8 cellular contexts compared by ENCODE assay signal in genomic region chr12:57782608-57783465, GRCh38. TPM values are rescaled to one million over a fixed set of nuclear protein-coding genes. Genes with fewer than 3 reads are reported as not detected.
A peak's percentile ranks its signal among the peaks of the same experiment; 100 is the strongest.
DNase-seq lines count a peak whose midpoint lies in the region; ATAC-seq and TF ChIP-seq lines count a peak whose summit lies in the region.

Gene TSFM, plus strand, starts transcription at chr12:57782787. Its CDS starts 15 bp downstream, at chr12:57782802.

- peak; percentile 91 for TF ChIP-seq CTCF in GM12874 (IDR thresholded peaks at IDR 0.05; ENCODE audit: insufficient read depth, low read depth, low read length)
- peak; percentile 86 to 98 (median 92) for TF ChIP-seq CTCF in heart left ventricle (IDR thresholded peaks at IDR 0.05)
- peak; percentile 92 for TF ChIP-seq CTCF in upper lobe of right lung (IDR thresholded peaks at IDR 0.05)

- DNase-seq in NCI-H1417 (lab: John Stamatoyannopoulos, UW), result peak; percentile 96 to 98 (median 98)
- DNase-seq in SW 1271 (lab: John Stamatoyannopoulos, UW), result peak; percentile 80 to 90
- peak; percentile 99 for DNase-seq in adipocyte (ENCODE audit: low read depth)
- peak; percentile 97 to 98 (median 98) for DNase-seq in heart left ventricle
- DNase-seq in posterior vena cava (ENCODE audit: low spot score), result peak; percentile 99
- DNase-seq in upper lobe of right lung, result peak; percentile 98

- H3K4me1 ChIP-seq in adipocyte (ENCODE audit: control insufficient read depth, insufficient read depth, low read length) (peaks cover 9% of the 10 kb centered on the region), heart left ventricle (peaks cover 0 to 41% (median 13%) of the 10 kb centered on the region in 12 donors), upper lobe of right lung (peaks cover 18% of the 10 kb centered on the region)

- H3K27me3 ChIP-seq in adipocyte (replicated peaks; ENCODE audit: control insufficient read depth, insufficient read depth, low read length) (no peaks in the 10 kb centered on the region), heart left ventricle (no peaks in the 10 kb centered on the region), upper lobe of right lung (no peaks in the 10 kb centered on the region)

- H3K27ac ChIP-seq in heart left ventricle, result peak within 1 kb of the TSS in 11 of 12 donors; percentile 24 to 82 (median 65)
- H3K27ac ChIP-seq in upper lobe of right lung, result peak within 1 kb of the TSS; percentile 74

- 1% methylated on average over 41 to 45 of the region's 45 CpGs for WGBS in heart left ventricle, 4 donors

- H3K4me3 ChIP-seq in adipocyte (ENCODE audit: low read length), result peak within 1 kb of the TSS; percentile 99
- peak within 1 kb of the TSS; percentile 64 to 98 (median 92) for H3K4me3 ChIP-seq in heart left ventricle
- H3K4me3 ChIP-seq in upper lobe of right lung, result peak within 1 kb of the TSS; percentile 95

- peaks cover 33% of the 10 kb centered on the region for H3K36me3 ChIP-seq in adipocyte (ENCODE audit: control insufficient read depth, insufficient read depth, low read length, severe bottlenecking)
- peaks cover 0 to 48% (median 29%) of the 10 kb centered on the region in 9 donors for H3K36me3 ChIP-seq in heart left ventricle
- peaks cover 33% of the 10 kb centered on the region for H3K36me3 ChIP-seq in upper lobe of right lung

- ATAC-seq in HG02763 (IDR thresholded peaks at IDR 0.05; ENCODE audit: unreplicated experiment) (peak; percentile 91), heart left ventricle (peak; percentile 84 to 94 (median 92)), upper lobe of right lung (peak; percentile 99)

- TF ChIP-seq POLR2A in heart left ventricle (IDR thresholded peaks at IDR 0.05), result peak in 1 of 2 donors; percentile 60

- H3K9ac ChIP-seq in adipocyte (ENCODE audit: low read length), result peak within 1 kb of the TSS; percentile 97

- no peaks in the 10 kb centered on the region for H3K9me3 ChIP-seq in adipocyte (ENCODE audit: control insufficient read depth, low read length)
- H3K9me3 ChIP-seq in heart left ventricle, result no peaks in the 10 kb centered on the region
- no peaks in the 10 kb centered on the region for H3K9me3 ChIP-seq in upper lobe of right lung

- intact Hi-C loops in heart left ventricle (cut with DNase I) (loop anchor here in 6 of 10 donors (1.0 to 5.0 kb wide), 2 partner anchors 122 to 124 kb away; no protein-coding TSS in a partner anchor), posterior vena cava (cut with DNase I) (no loop called here), upper lobe of right lung (cut with DNase I) (no loop called here)

RNA-seq across cellular contexts. Expression of gene TSFM, which starts in this region (rescaled TPM):
- total RNA-seq in heart left ventricle (10 to 100 TPM; 38.8 to 62.5 (median 45.4) TPM), posterior vena cava (10 to 100 TPM; 15.9 to 16.4 TPM), upper lobe of right lung (24.3 TPM)
- 10 to 100 TPM; 37.6 to 80.8 TPM for polyA plus RNA-seq in heart left ventricle

Comparison
In these comparisons a context has a peak if more than half of its experiments do, and no peak if none do; other contexts are left out.
1. Peak in every context shown above with its lines: DNase-seq, ATAC-seq, H3K4me3 ChIP-seq and H3K27ac ChIP-seq.
2. intact Hi-C loops: an anchor here in heart left ventricle (1.0 to 5.0 kb wide); none called in posterior vena cava and upper lobe of right lung.